ENCODE assay signal across 8 cellular contexts in the genomic region with DNA sequence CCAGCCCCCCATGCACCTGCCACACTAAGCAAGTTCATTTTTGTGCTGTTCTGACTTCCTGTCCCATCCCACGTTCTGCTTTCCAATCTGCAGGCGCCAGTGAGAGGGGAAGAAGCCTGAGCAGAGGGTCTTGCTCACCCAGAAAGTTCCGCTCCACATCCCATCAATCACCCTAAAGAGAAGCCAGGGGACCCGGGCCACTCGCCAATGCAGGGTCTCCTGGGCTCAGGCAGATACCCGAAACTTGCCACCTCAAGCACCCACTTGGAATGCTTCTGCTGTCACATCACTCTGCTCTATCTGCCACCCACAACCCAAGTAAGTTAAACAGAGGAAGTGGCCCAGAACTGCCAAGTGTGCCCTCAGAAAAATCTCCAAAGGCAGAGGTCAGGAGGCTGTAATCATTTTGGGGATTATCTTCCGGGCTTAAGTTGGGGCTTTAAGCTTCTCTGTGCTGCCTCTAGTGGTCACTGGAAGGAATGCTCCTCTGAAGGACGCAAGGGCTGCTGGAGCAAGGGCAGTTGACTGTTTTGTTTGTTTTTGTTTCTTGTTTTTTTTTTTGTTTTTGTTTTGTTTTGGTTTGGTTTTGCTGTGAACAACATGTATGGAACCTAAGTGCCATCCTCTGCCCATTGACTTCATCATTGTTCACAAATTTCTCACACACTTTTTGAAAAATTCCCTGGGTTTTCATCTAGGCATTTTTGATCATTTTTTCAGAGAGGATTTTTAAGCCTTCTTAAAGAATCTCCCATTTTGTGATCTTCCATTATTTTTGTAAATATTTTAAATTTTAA. TPM values are rescaled to one million over a fixed set of nuclear protein-coding genes. Genes with fewer than 3 reads are reported as not detected.
A peak's percentile ranks its signal among the peaks of the same experiment; 100 is the strongest.
DNase-seq lines count a peak whose midpoint lies in the region; ATAC-seq lines count a peak whose summit lies in the region.

No MANE protein-coding gene starts in this region.

- H3K4me3 Mint-ChIP-seq in effector memory CD8-positive, alpha-beta T cell, result peak overlapping the region in 1 of 2 donors; percentile 13
- peak overlapping the region in 6 of 8 donors; percentile 31 to 80 (median 56) for H3K4me3 Mint-ChIP-seq in naive B cell

- H3K9me3 Mint-ChIP-seq in effector memory CD8-positive, alpha-beta T cell, result no peaks in the 10 kb centered on the region
- peaks cover 0 to 2% (median 0%) of the 10 kb centered on the region in 7 donors for H3K9me3 Mint-ChIP-seq in naive B cell

- H3K27ac Mint-ChIP-seq in effector memory CD8-positive, alpha-beta T cell, result no peak overlapping the region
- H3K27ac Mint-ChIP-seq in naive B cell, result no peak overlapping the region

- DNase-seq in NCI-H1092 treated with DMSO at 0.1 percent for 48 hours (lab: John Stamatoyannopoulos, UW) (peak; percentile 20), NCI-H1092 (lab: John Stamatoyannopoulos, UW) (no peak), RKO (ENCODE audit: low spot score) (peak; percentile 67), naive B cell (no peak), NCI-H128 (lab: John Stamatoyannopoulos, UW; ENCODE audit: unreplicated experiment) (no peak)
- DNase-seq in effector memory CD8-positive, alpha-beta T cell, result peak in 1 of 3 experiments; percentile 19

- H3K4me1 Mint-ChIP-seq in effector memory CD8-positive, alpha-beta T cell (ENCODE audit: low read depth in 2 of 2), result peaks cover 0 to 4% of the 10 kb centered on the region in 2 donors
- H3K4me1 Mint-ChIP-seq in naive B cell, result peaks cover 4 to 10% (median 9%) of the 10 kb centered on the region in 3 donors

- ATAC-seq in GM19351 (IDR thresholded peaks at IDR 0.05; ENCODE audit: unreplicated experiment), result peak; percentile 91
- ATAC-seq in HG03354 (IDR thresholded peaks at IDR 0.05; ENCODE audit: poor library complexity, severe bottlenecking, unreplicated experiment), result peak; percentile 96
- peak; percentile 44 for ATAC-seq in effector memory CD8-positive, alpha-beta T cell (replicated peaks)
- peak; percentile 25 to 32 for ATAC-seq in naive B cell (ENCODE audit: low read depth in 2 of 2)

- no peaks in the 10 kb centered on the region for H3K36me3 Mint-ChIP-seq in effector memory CD8-positive, alpha-beta T cell (ENCODE audit: insufficient read depth)
- no peaks in the 10 kb centered on the region for H3K36me3 Mint-ChIP-seq in naive B cell

- peaks cover 0 to 10% of the 10 kb centered on the region in 2 donors for H3K27me3 Mint-ChIP-seq in effector memory CD8-positive, alpha-beta T cell
- H3K27me3 Mint-ChIP-seq in naive B cell, result peaks cover 4 to 19% (median 7%) of the 10 kb centered on the region in 3 donors

RNA-seq across cellular contexts. Expression of a gene that starts 25.5 kb away (rescaled TPM):
- not detected for polyA plus RNA-seq in naive B cell (ENCODE audit: low read depth in 6 of 6)

Comparison
In these comparisons a context has a peak if more than half of its experiments do, and no peak if none do; other contexts are left out.
1. DNase-seq: peak in NCI-H1092 treated with DMSO at 0.1 percent for 48 hours (single experiment) and RKO (single experiment); none in NCI-H1092 (single experiment), naive B cell (single experiment) and NCI-H128 (single experiment).
2. ATAC-seq: peak in every context shown above with its lines; median percentile 96 in HG03354; 91 in GM19351; 44 in effector memory CD8-positive, alpha-beta T cell; 28 in naive B cell.